In genomic region chr12:57263096-57263495, GRCh38 we compare ENCODE assay signal across 12 cellular contexts. TPM values are rescaled to one million over a fixed set of nuclear protein-coding genes. Genes with fewer than 3 reads are reported as not detected.
"Had no signal": no experiment of that assay in that cellular context is flagged by ENCODE, and none has a peak within 500 bp of the region (broad histone marks: within the 10 kb centered on the region; RNA-seq: fewer than 3 reads in every experiment).

No MANE protein-coding gene starts in this region.

- H3K27me3 Mint-ChIP-seq: activated naive CD4-positive, alpha-beta T cell treated with anti-CD3 and anti-CD28 coated beads, Interleukin-2, amount 10 ng/mL, durations not matched to agents 7 days and 5 days; stimulated activated naive B cell treated with anti-CD40 and anti-IgM and Interleukin-4, amounts not matched to agents 10 μg/mL and 1 μg/mL and 100 μg/mL, for 72 hours had no signal

- H3K27me3 ChIP-seq: transverse colon had no signal

- ATAC-seq: activated T-cell treated with anti-CD3 and anti-CD28 coated beads, Interleukin-2, amount 50 U/mL, for 72 hours; left ventricle myocardium superior had no signal

- H3K4me1 ChIP-seq: transverse colon had no signal

- DNase-seq: activated effector memory CD4-positive, alpha-beta T cell treated with Interleukin-2 at 50 U/mL for 16 hours; activated naive CD4-positive, alpha-beta T cell treated with anti-CD3 and anti-CD28 coated beads, Interleukin-2, amount 10 ng/mL, durations not matched to agents 7 days and 5 days; left ventricle myocardium superior; mammary epithelial cell; occipital lobe; stimulated activated naive B cell treated with anti-CD40 and anti-IgM and Interleukin-4, amounts not matched to agents 10 μg/mL and 1 μg/mL and 100 μg/mL, for 72 hours; T-helper 9 cell; transverse colon had no signal

- H3K27ac Mint-ChIP-seq: activated T-cell treated with anti-CD3 and anti-CD28 coated beads, Interleukin-2, amount 50 U/mL, for 72 hours; WTC11 had no signal

- H3K4me3 Mint-ChIP-seq: activated naive CD4-positive, alpha-beta T cell treated with anti-CD3 and anti-CD28 coated beads, Interleukin-2, amount 10 ng/mL, durations not matched to agents 7 days and 5 days; activated T-cell treated with anti-CD3 and anti-CD28 coated beads, Interleukin-2, amount 50 U/mL, for 72 hours; WTC11 had no signal

- H3K4me3 ChIP-seq: coronary artery, transverse colon had no signal

- H3K27ac ChIP-seq: epithelial cell of prostate, transverse colon had no signal

- H3K9me3 ChIP-seq: transverse colon had no signal

- H3K9me3 Mint-ChIP-seq: activated naive CD4-positive, alpha-beta T cell treated with anti-CD3 and anti-CD28 coated beads, Interleukin-2, amount 10 ng/mL, durations not matched to agents 7 days and 5 days; activated T-cell treated with anti-CD3 and anti-CD28 coated beads, Interleukin-2, amount 50 U/mL, for 72 hours; stimulated activated naive B cell treated with anti-CD40 and anti-IgM and Interleukin-4, amounts not matched to agents 10 μg/mL and 1 μg/mL and 100 μg/mL, for 72 hours; WTC11 had no signal

RNA-seq across cellular contexts. Expression of gene NXPH4, which starts 46.5 kb away (rescaled TPM):
- total RNA-seq: transverse colon had no signal
